Comparison of ENCODE assay signal across 10 cellular contexts in the genomic region with DNA sequence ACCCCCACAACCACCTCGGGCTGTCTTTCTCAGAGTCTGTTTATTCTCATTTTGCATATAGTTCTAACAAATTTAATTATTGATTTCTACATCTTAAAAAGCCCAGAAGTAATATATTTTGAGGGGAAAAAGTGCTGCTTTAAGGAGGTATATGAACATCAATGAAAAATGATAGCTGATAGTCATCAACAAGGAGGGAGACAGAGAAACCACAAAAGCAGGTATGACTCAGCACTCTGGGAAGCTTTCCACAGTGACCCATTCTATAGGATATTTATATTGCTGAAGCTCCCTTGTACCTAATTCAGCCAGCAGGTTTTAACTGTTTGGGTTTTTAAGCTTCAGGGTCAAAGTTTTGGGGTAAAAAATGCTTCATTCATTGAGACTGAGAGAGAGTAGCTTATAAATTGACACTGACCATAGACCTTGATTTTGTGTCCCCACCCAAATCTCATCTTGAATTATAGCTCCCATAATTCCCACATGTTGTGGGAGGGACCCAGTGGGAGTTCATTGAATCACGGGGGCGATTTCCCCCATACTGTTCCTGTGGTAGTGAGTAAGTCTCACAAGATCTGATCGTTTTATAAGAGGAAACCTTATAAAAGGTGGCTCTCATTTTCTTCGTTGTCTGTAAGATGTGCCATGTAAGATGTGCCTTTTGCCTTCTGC. TPM values are rescaled to one million over a fixed set of nuclear protein-coding genes. Genes with fewer than 3 reads are reported as not detected.
DNase-seq lines count a peak whose midpoint lies in the region; ATAC-seq and TF ChIP-seq lines count a peak whose summit lies in the region.
"Had no signal": no experiment of that assay in that cellular context is flagged by ENCODE, and none has a peak within 500 bp of the region (broad histone marks: within the 10 kb centered on the region; RNA-seq: fewer than 3 reads in every experiment).

No MANE protein-coding gene starts in this region.

- H3K9me3 ChIP-seq in sigmoid colon = no peaks in the 10 kb centered on the region

- 95 to 96% methylated on average over 5 of the region's 5 CpGs for WGBS in sigmoid colon, 2 donors

- intact Hi-C loops in sigmoid colon (cut with DNase I) = no loop called here

- H3K9me3 Mint-ChIP-seq in activated CD8-positive, alpha-beta memory T cell treated with anti-CD3 and anti-CD28 coated beads, Interleukin-2, amount 10 ng/mL, durations not matched to agents 7 days and 5 days (ENCODE audit: low read depth) = no peaks in the 10 kb centered on the region

- TF ChIP-seq CTCF in cardiac fibroblast (IDR thresholded peaks at IDR 0.05; ENCODE audit: low read depth, low read length) (no peak), sigmoid colon (IDR thresholded peaks at IDR 0.05) (no peak)

- DNase-seq in activated CD8-positive, alpha-beta memory T cell treated with anti-CD3 and anti-CD28 coated beads, Interleukin-2, amount 10 ng/mL, durations not matched to agents 7 days and 5 days = no peak
- no peak for DNase-seq in activated CD8-positive, alpha-beta memory T cell treated with anti-CD3 and anti-CD28 coated beads for 24 hours
- DNase-seq in NCI-H69 (lab: John Stamatoyannopoulos, UW) (peak; percentile 6), cardiac fibroblast (ENCODE audit: low read depth in 2 of 2) (peak; percentile 31 to 78), sigmoid colon (no peak), medulla oblongata (ENCODE audit: extremely low spot score) (no peak), NCI-H2196 (lab: John Stamatoyannopoulos, UW; ENCODE audit: unreplicated experiment) (no peak)
- DNase-seq: activated T-cell treated with anti-CD3 and anti-CD28 coated beads, Interleukin-2, amount 50 U/mL, for 48 hours had no signal

- H3K4me3 ChIP-seq in cardiac fibroblast (replicated peaks in 1 of 2; ENCODE audit: low read depth in 2 of 2, low read length in 2 of 2) (no peak overlapping the region), sigmoid colon (no peak overlapping the region)

- peaks cover 0 to 88% (median 56%) of the 10 kb centered on the region in 4 donors for H3K4me1 ChIP-seq in sigmoid colon

- H3K27ac Mint-ChIP-seq in activated CD8-positive, alpha-beta memory T cell treated with anti-CD3 and anti-CD28 coated beads, Interleukin-2, amount 10 ng/mL, durations not matched to agents 7 days and 5 days = no peak overlapping the region
- H3K27ac Mint-ChIP-seq: B cell had no signal

- H3K36me3 Mint-ChIP-seq in activated CD8-positive, alpha-beta memory T cell treated with anti-CD3 and anti-CD28 coated beads, Interleukin-2, amount 10 ng/mL, durations not matched to agents 7 days and 5 days = peaks cover 16% of the 10 kb centered on the region

- peaks cover 8% of the 10 kb centered on the region for H3K4me1 Mint-ChIP-seq in activated CD8-positive, alpha-beta memory T cell treated with anti-CD3 and anti-CD28 coated beads, Interleukin-2, amount 10 ng/mL, durations not matched to agents 7 days and 5 days
- H3K4me1 Mint-ChIP-seq: B cell had no signal

- TF ChIP-seq EP300 in sigmoid colon (IDR thresholded peaks at IDR 0.05) = no peak

- TF ChIP-seq POLR2A in sigmoid colon (IDR thresholded peaks at IDR 0.05) = no peak

- CTCF ChIA-PET in activated CD8-positive, alpha-beta memory T cell treated with anti-CD3 and anti-CD28 coated beads, Interleukin-2, amount 10 ng/mL, durations not matched to agents 7 days and 5 days (lab: Charles Lee) = interaction anchor here (1.1 kb wide), 1 partner anchor 26 kb away, joined by 3 read pairs; no protein-coding TSS in a partner anchor

- peak; percentile 33 for ATAC-seq in activated CD8-positive, alpha-beta memory T cell treated with anti-CD3 and anti-CD28 coated beads, Interleukin-2, amount 10 ng/mL, durations not matched to agents 7 days and 5 days
- ATAC-seq in HG02678 (IDR thresholded peaks at IDR 0.05; ENCODE audit: unreplicated experiment) = no peak

- H3K27me3 ChIP-seq in sigmoid colon = no peaks in the 10 kb centered on the region

- H3K4me3 Mint-ChIP-seq in activated CD8-positive, alpha-beta memory T cell treated with anti-CD3 and anti-CD28 coated beads, Interleukin-2, amount 10 ng/mL, durations not matched to agents 7 days and 5 days = no peak overlapping the region
- H3K4me3 Mint-ChIP-seq: B cell had no signal

- H3K27ac ChIP-seq in sigmoid colon = peak overlapping the region in 3 of 4 donors; percentile 77 to 93 (median 85)

- H3K27me3 Mint-ChIP-seq in activated CD8-positive, alpha-beta memory T cell treated with anti-CD3 and anti-CD28 coated beads, Interleukin-2, amount 10 ng/mL, durations not matched to agents 7 days and 5 days = no peaks in the 10 kb centered on the region
- H3K27me3 Mint-ChIP-seq: B cell had no signal

- H3K36me3 ChIP-seq in sigmoid colon = peaks cover 0 to 21% (median 8%) of the 10 kb centered on the region in 4 donors

RNA-seq across cellular contexts. Expression of gene VANGL1, which starts 27.4 kb away (rescaled TPM):
- total RNA-seq in activated CD8-positive, alpha-beta memory T cell treated with anti-CD3 and anti-CD28 coated beads, Interleukin-2, amount 10 ng/mL, durations not matched to agents 7 days and 5 days = 10 to 100 TPM; 11.8 TPM
- 10 to 100 TPM in 1 of 4 donors, 1 to 10 TPM in 3; 7.1 to 14.7 (median 8.1) TPM for total RNA-seq in sigmoid colon
- polyA plus RNA-seq in sigmoid colon = 1 to 10 TPM; 1.2 to 5.0 (median 2.5) TPM

Comparison
In these comparisons a context has a peak if more than half of its experiments do, and no peak if none do; other contexts are left out.
1. DNase-seq: peak in NCI-H69 (single experiment) and cardiac fibroblast (2 of 2); none in activated CD8-positive, alpha-beta memory T cell treated with anti-CD3 and anti-CD28 coated beads, Interleukin-2, amount 10 ng/mL, durations not matched to agents 7 days and 5 days (single experiment), activated CD8-positive, alpha-beta memory T cell treated with anti-CD3 and anti-CD28 coated beads for 24 hours (single experiment), sigmoid colon (single experiment), medulla oblongata (single experiment) and NCI-H2196 (single experiment).